In genomic region chr4:174972911-174973310, GRCh38 we compare ENCODE assay signal across 38 cellular contexts. TPM values are rescaled to one million over a fixed set of nuclear protein-coding genes. Genes with fewer than 3 reads are reported as not detected.
"Had no signal": no experiment of that assay in that cellular context is flagged by ENCODE, and none has a peak within 500 bp of the region (broad histone marks: within the 10 kb centered on the region; RNA-seq: fewer than 3 reads in every experiment).

No MANE protein-coding gene starts in this region.

- H3K36me3 ChIP-seq: MG63 had no signal

- H3K27ac ChIP-seq: KMS-11 had no signal

- H3K4me3 ChIP-seq: MG63 had no signal

- H3K9ac ChIP-seq: KMS-11 had no signal

- H3K27me3 ChIP-seq: MG63 had no signal

- DNase-seq: Karpas-422, Kasumi-1, MG63, MM.1S, MV-4-11, NCI-H1048, NCI-H1092, NCI-H1092 treated with DMSO at 0.1 percent for 48 hours, NCI-H1105, NCI-H1105 treated with DMSO at 0.1 percent for 48 hours, NCI-H1417, NCI-H1417 treated with DMSO at 0.1 percent for 48 hours, NCI-H1436, NCI-H1436 treated with DMSO at 0.1 percent for 48 hours, NCI-H146, NCI-H1694, NCI-H1694 treated with DMSO at 0.1 percent for 48 hours, NCI-H187, NCI-H187 treated with DMSO at 0.1 percent for 48 hours, NCI-H1930, NCI-H2029, NCI-H2029 treated with DMSO at 0.1 percent for 48 hours, NCI-H2081, NCI-H2081 treated with DMSO at 0.1 percent for 48 hours, NCI-H2107, NCI-H2171, NCI-H2227 treated with DMSO at 0.1 percent for 48 hours, NCI-H226, NCI-H345, NCI-H446, NCI-H446 treated with DMSO at 0.1 percent for 48 hours, NCI-H510A, NCI-H510A treated with DMSO at 0.1 percent for 48 hours, NCI-H524 had no signal

- H3K9me3 ChIP-seq: MG63 had no signal

- H3K4me2 ChIP-seq: KMS-11 had no signal

RNA-seq across cellular contexts. Expression of gene ADAM29, which starts 54.8 kb away (rescaled TPM):
- total RNA-seq: LHCN-M2, MCF 10A, NCI-H460 had no signal
